ENCODE assay signal across 1 cellular context in the genomic region with DNA sequence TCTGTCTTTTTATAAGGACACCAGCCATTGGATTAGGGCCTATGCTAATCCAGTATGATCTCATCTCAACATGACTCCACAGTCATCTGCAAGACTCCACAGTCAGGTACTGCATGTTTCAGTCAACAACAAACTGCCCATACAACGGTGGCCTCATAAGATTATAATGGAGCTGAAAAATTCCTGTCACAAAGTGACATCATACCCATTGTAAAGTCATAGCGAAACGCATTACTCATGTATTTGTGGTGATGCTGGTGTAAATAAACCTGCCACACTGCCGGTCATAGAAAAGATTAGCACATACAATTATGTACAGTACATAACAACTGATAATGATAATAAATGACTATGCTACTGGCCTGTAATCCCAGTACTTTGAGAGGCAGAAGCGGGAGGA.
TF ChIP-seq lines count a peak whose summit lies in the region.

No MANE protein-coding gene starts in this region.

TF ChIP-seq in SK-N-SH, 30 proteins besides CTCF, POLR2A, EP300 and RAD21 (continued from another document):
- TF ChIP-seq, protein P1, sequence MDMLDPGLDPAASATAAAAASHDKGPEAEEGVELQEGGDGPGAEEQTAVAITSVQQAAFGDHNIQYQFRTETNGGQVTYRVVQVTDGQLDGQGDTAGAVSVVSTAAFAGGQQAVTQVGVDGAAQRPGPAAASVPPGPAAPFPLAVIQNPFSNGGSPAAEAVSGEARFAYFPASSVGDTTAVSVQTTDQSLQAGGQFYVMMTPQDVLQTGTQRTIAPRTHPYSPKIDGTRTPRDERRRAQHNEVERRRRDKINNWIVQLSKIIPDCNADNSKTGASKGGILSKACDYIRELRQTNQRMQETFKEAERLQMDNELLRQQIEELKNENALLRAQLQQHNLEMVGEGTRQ (IDR thresholded peaks at IDR 0.05; ENCODE audit: borderline replicate concordance, low read depth, low read length): no peak
